ENCODE assay signal across 9 cellular contexts in genomic region chr6:18327621-18328548, GRCh38. TPM values are rescaled to one million over a fixed set of nuclear protein-coding genes. Genes with fewer than 3 reads are reported as not detected.
A peak's percentile ranks its signal among the peaks of the same experiment; 100 is the strongest.
DNase-seq lines count a peak whose midpoint lies in the region; ATAC-seq and TF ChIP-seq lines count a peak whose summit lies in the region.
"Had no signal": no experiment of that assay in that cellular context is flagged by ENCODE, and none has a peak within 500 bp of the region (broad histone marks: within the 10 kb centered on the region; RNA-seq: fewer than 3 reads in every experiment).

No MANE protein-coding gene starts in this region.

- CTCF ChIA-PET in activated CD4-positive, alpha-beta memory T cell treated with anti-CD3 and anti-CD28 coated beads for 36 hours (lab: Charles Lee): interaction anchor here (1.2 to 1.7 kb wide), 3 partner anchors 175 to 268 kb away, joined by 4 to 15 read pairs (median 7); no protein-coding TSS in a partner anchor

- no peak overlapping the region for H3K27ac Mint-ChIP-seq in activated CD4-positive, alpha-beta memory T cell treated with anti-CD3 and anti-CD28 coated beads for 36 hours

- H3K9me3 ChIP-seq in gastrocnemius medialis (no peaks in the 10 kb centered on the region), BE2C (no peaks in the 10 kb centered on the region)

- intact Hi-C loops in gastrocnemius medialis (cut with DNase I; ENCODE audit: low total_unique reads): no loop called here
- intact Hi-C loops in activated CD4-positive, alpha-beta memory T cell treated with anti-CD3 and anti-CD28 coated beads for 36 hours (cut with micrococcal nuclease): loop anchor here (1.0 kb wide), 1 partner anchor 15 kb away; no protein-coding TSS in a partner anchor

- H3K4me3 Mint-ChIP-seq in activated CD4-positive, alpha-beta memory T cell treated with anti-CD3 and anti-CD28 coated beads for 36 hours: no peak overlapping the region

- peaks cover 6% of the 10 kb centered on the region for H3K27me3 Mint-ChIP-seq in activated CD4-positive, alpha-beta memory T cell treated with anti-CD3 and anti-CD28 coated beads for 36 hours

- H3K4me1 ChIP-seq in gastrocnemius medialis (peaks cover 27 to 30% of the 10 kb centered on the region in 2 donors), BE2C (no peaks in the 10 kb centered on the region)

- DNase-seq in DMS53 (lab: John Stamatoyannopoulos, UW) (peak; percentile 67), DMS53 treated with DMSO at 0.1 percent for 48 hours (lab: John Stamatoyannopoulos, UW; ENCODE audit: unreplicated experiment) (no peak), NCI-H524 (lab: John Stamatoyannopoulos, UW) (peak; percentile 57 to 87), fibroblast of pulmonary artery (ENCODE audit: low read depth) (peak; percentile 12), gastrocnemius medialis (no peak), BE2C (no peak)
- DNase-seq in activated CD4-positive, alpha-beta memory T cell treated with anti-CD3 and anti-CD28 coated beads for 36 hours: no peak
- DNase-seq: activated CD4-positive, alpha-beta T cell treated with anti-CD3 and anti-CD28 coated beads, Interleukin-2, amount 50 U/mL, for 1 hour had no signal

- H3K4me3 ChIP-seq in fibroblast of pulmonary artery (replicated peaks; ENCODE audit: low read depth, low read length) (no peak overlapping the region), gastrocnemius medialis (no peak overlapping the region), BE2C (ENCODE audit: low read depth, low read length) (no peak overlapping the region)

- no peaks in the 10 kb centered on the region for H3K9me3 Mint-ChIP-seq in activated CD4-positive, alpha-beta memory T cell treated with anti-CD3 and anti-CD28 coated beads for 36 hours

- peaks cover 8% of the 10 kb centered on the region for H3K4me1 Mint-ChIP-seq in activated CD4-positive, alpha-beta memory T cell treated with anti-CD3 and anti-CD28 coated beads for 36 hours (ENCODE audit: low read depth)

- no peaks in the 10 kb centered on the region for H3K36me3 Mint-ChIP-seq in activated CD4-positive, alpha-beta memory T cell treated with anti-CD3 and anti-CD28 coated beads for 36 hours

- TF ChIP-seq CTCF in fibroblast of pulmonary artery (IDR thresholded peaks at IDR 0.05; ENCODE audit: low read length, missing control alignments): no peak
- no peak for TF ChIP-seq CTCF in gastrocnemius medialis (IDR thresholded peaks at IDR 0.05 in 4 of 5, conservative IDR thresholded peaks at IDR 0.05 in 1 of 5)
- TF ChIP-seq CTCF in BE2C (IDR thresholded peaks at IDR 0.05; ENCODE audit: low read depth, low read length): no peak

- H3K27ac ChIP-seq in gastrocnemius medialis: peak overlapping the region; percentile 26 to 69 (median 44)

- TF ChIP-seq POLR2A in gastrocnemius medialis (IDR thresholded peaks at IDR 0.05): no peak

- no peaks in the 10 kb centered on the region for H3K27me3 ChIP-seq in gastrocnemius medialis
- no peaks in the 10 kb centered on the region for H3K27me3 ChIP-seq in BE2C

- in situ Hi-C loops in gastrocnemius medialis (cut with MboI; ENCODE audit: low sequenced_read_pairs in 4 of 4): loop anchor here in 2 of 4 donors (5.0 to 25.0 kb wide), 2 partner anchors 134 to 169 kb away; no protein-coding TSS in a partner anchor

- ATAC-seq in gastrocnemius medialis (no peak), GM18519 (IDR thresholded peaks at IDR 0.05; ENCODE audit: low FRiP score, unreplicated experiment) (no peak)

- POLR2A ChIA-PET in activated CD4-positive, alpha-beta memory T cell treated with anti-CD3 and anti-CD28 coated beads for 36 hours (lab: Charles Lee): interaction anchor here (1.3 to 1.4 kb wide), 2 partner anchors 15 to 185 kb away, joined by 3 read pairs; no protein-coding TSS in a partner anchor

- H3K36me3 ChIP-seq in gastrocnemius medialis: no peaks in the 10 kb centered on the region
- no peaks in the 10 kb centered on the region for H3K36me3 ChIP-seq in BE2C

RNA-seq across cellular contexts. Expression of gene RNF144B, which starts 59.3 kb away (rescaled TPM):
- 10 to 100 TPM in 3 of 4 donors, 1 to 10 TPM in 1; 8.4 to 47.0 (median 31.9) TPM for total RNA-seq in gastrocnemius medialis
- not detected for polyA plus RNA-seq in BE2C (2012; ENCODE audit: insufficient read depth, insufficient read length, low read depth)
- total RNA-seq in activated CD4-positive, alpha-beta memory T cell treated with anti-CD3 and anti-CD28 coated beads for 36 hours: 1 to 10 TPM; 2.1 to 2.9 TPM

Comparison
In these comparisons a context has a peak if more than half of its experiments do, and no peak if none do; other contexts are left out.
1. DNase-seq: peak in DMS53 (single experiment), NCI-H524 (2 of 2) and fibroblast of pulmonary artery (single experiment); none in DMS53 treated with DMSO at 0.1 percent for 48 hours (single experiment), gastrocnemius medialis (0 of 2), BE2C (single experiment) and activated CD4-positive, alpha-beta memory T cell treated with anti-CD3 and anti-CD28 coated beads for 36 hours (single experiment).